ENCODE assay signal across 8 cellular contexts in genomic region chr1:203326830-203327683, GRCh38. TPM values are rescaled to one million over a fixed set of nuclear protein-coding genes. Genes with fewer than 3 reads are reported as not detected.
DNase-seq lines count a peak whose midpoint lies in the region; ATAC-seq and TF ChIP-seq lines count a peak whose summit lies in the region.

No MANE protein-coding gene starts in this region.

- H3K27me3 ChIP-seq in adipocyte (replicated peaks; ENCODE audit: control insufficient read depth, insufficient read depth, low read length) (peaks cover 8% of the 10 kb centered on the region), upper lobe of left lung (no peaks in the 10 kb centered on the region)

- intact Hi-C loops in cardiac septum (cut with DNase I): loop anchor here (1.0 to 5.0 kb wide), 4 partner anchors 20 to 200 kb away; partner anchors contain the start of gene ADORA1
- intact Hi-C loops in posterior cingulate gyrus (cut with DNase I): loop anchor here (1.0 kb wide), 1 partner anchor 21 kb away; no protein-coding TSS in a partner anchor

- DNase-seq in GM12865 (ENCODE audit: low read depth) (peak; percentile 98), NCI-H1417 (lab: John Stamatoyannopoulos, UW) (peak; percentile 94 to 99 (median 98)), SW 1271 (lab: John Stamatoyannopoulos, UW) (peak; percentile 24 to 75), adipocyte (ENCODE audit: low read depth) (peak; percentile 97), cardiac septum (ENCODE audit: low spot score) (peak; percentile 98), posterior cingulate gyrus (peak; percentile 87 to 99 (median 94)), upper lobe of left lung (peak; percentile 95 to 99)

- TF ChIP-seq EP300 in upper lobe of left lung (IDR thresholded peaks at IDR 0.05): peak in 1 of 4 donors; percentile 4

- H3K4me1 ChIP-seq in adipocyte (ENCODE audit: control insufficient read depth, insufficient read depth, low read length): peaks cover 52% of the 10 kb centered on the region
- peaks cover 57 to 61% (median 58%) of the 10 kb centered on the region in 4 donors for H3K4me1 ChIP-seq in upper lobe of left lung

- peak; percentile 71 for ATAC-seq in HG02763 (IDR thresholded peaks at IDR 0.05; ENCODE audit: unreplicated experiment)
- peak; percentile 95 for ATAC-seq in upper lobe of left lung (ENCODE audit: low FRiP score in 2 of 2)

- TF ChIP-seq POLR2A in upper lobe of left lung (IDR thresholded peaks at IDR 0.05): peak in 2 of 4 donors; percentile 86 to 93

- H3K36me3 ChIP-seq in adipocyte (ENCODE audit: control insufficient read depth, insufficient read depth, low read length, severe bottlenecking): no peaks in the 10 kb centered on the region
- H3K36me3 ChIP-seq in upper lobe of left lung: no peaks in the 10 kb centered on the region

- peak overlapping the region; percentile 57 for H3K4me3 ChIP-seq in GM12865 (ENCODE audit: low read depth, low read length)
- peak overlapping the region; percentile 73 for H3K4me3 ChIP-seq in adipocyte (ENCODE audit: low read length)
- peak overlapping the region; percentile 13 to 52 (median 40) for H3K4me3 ChIP-seq in upper lobe of left lung

- TF ChIP-seq CTCF in GM12865 (IDR thresholded peaks at IDR 0.05; ENCODE audit: insufficient read depth, low read depth, low read length, missing control alignments) (no peak), upper lobe of left lung (IDR thresholded peaks at IDR 0.05) (no peak)

- WGBS in upper lobe of left lung, 2 donors: 4 to 6% methylated on average over 27 to 28 of the region's 49 CpGs

- H3K9ac ChIP-seq in adipocyte (ENCODE audit: low read length): peak overlapping the region; percentile 78

- H3K27ac ChIP-seq in upper lobe of left lung: peak overlapping the region; percentile 94 to 97 (median 96)

- H3K9me3 ChIP-seq in adipocyte (ENCODE audit: control insufficient read depth, low read length) (no peaks in the 10 kb centered on the region), upper lobe of left lung (no peaks in the 10 kb centered on the region)

RNA-seq across cellular contexts. Expression of gene BTG2, which starts 21.7 kb away (rescaled TPM):
- total RNA-seq in cardiac septum (54.2 TPM), upper lobe of left lung (100 to 1,000 TPM in 3 of 6 donors, 10 to 100 TPM in 3; 59.1 to 178 (median 104) TPM)

RNA-seq across cellular contexts. Expression of gene FMOD, which starts 23.9 kb away (rescaled TPM):
- total RNA-seq in cardiac septum (66.0 TPM), upper lobe of left lung (10 to 100 TPM; 12.5 to 46.7 (median 25.4) TPM)

Comparison
In these comparisons a context has a peak if more than half of its experiments do, and no peak if none do; other contexts are left out.
1. Peak in every context shown above with its lines: DNase-seq, ATAC-seq, H3K4me3 ChIP-seq and H3K27ac ChIP-seq.